ENCODE assay signal across 8 cellular contexts in the genomic region with DNA sequence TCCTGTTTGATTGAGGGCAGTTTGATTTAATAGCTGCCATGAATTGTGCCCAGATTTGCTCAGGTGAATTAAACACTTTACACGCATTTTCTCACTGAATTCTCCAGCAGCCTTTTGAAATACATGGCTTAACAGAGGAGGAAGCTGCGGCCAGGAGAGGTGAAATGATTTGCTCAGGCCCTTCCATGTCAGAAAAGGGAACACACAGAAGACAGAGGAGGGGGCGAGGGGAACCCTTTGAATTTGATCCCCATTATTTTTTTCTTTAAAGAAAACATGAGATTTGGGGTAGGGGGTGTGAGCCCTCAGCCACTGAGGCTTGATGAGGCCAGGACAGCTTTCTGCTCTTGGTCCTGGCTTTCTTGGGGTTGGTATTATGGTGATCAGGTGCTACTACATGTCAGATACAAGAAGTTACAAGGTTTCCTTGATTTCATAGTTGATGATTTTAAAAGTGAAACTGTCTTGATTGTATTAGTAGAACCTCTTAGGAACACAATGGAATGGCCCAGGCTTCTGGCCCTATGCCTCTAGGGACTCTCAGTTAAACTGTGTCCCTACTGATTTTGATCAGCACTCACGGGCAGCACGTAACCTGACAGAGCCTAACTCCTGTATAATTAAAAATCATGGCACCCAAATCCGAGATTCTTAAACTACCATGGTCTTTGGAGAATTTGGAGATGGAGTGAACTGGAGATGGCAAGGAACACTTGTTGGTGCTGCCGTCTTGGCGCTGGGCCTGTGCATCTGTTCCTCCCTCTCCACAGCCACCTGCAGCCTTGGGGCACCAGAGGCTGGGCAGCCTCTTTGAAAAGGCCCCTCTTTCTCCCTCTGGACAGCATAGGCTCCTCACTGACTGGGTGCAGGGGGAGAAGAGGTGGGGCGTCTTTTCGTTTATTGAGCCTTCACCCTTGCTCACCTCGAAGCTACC.
DNase-seq lines count a peak whose midpoint lies in the region; ATAC-seq and TF ChIP-seq lines count a peak whose summit lies in the region.

No MANE protein-coding gene starts in this region.

- POLR2A ChIA-PET in HEK293 (lab: Yijun Ruan, JAX): no interaction called here

- peak; percentile 74 for ATAC-seq in GM18511 (IDR thresholded peaks at IDR 0.05; ENCODE audit: unreplicated experiment)
- no peak for ATAC-seq in GM21529 (IDR thresholded peaks at IDR 0.05; ENCODE audit: unreplicated experiment)
- ATAC-seq in left colon: no peak

- H3K27ac ChIP-seq in HEK293 (ENCODE audit: extremely low read depth, low read depth, low read length): no peak overlapping the region

- DNase-seq in NOMO-1 treated with DMSO at 0.1 percent for 48 hours (lab: John Stamatoyannopoulos, UW; ENCODE audit: unreplicated experiment) (peak; percentile 64), left colon (no peak), NCI-H146 (lab: John Stamatoyannopoulos, UW) (no peak), foreskin melanocyte (no peak)

- no peak overlapping the region for H3K4me3 Mint-ChIP-seq in nephron

- H3K9me3 Mint-ChIP-seq in nephron: no peaks in the 10 kb centered on the region

- CTCF ChIA-PET in HEK293 (lab: Yijun Ruan, JAX): interaction anchor here (0.7 to 1.6 kb wide), 5 partner anchors 9 to 237 kb away, joined by 3 to 4 read pairs (median 3); no protein-coding TSS in a partner anchor

- peak overlapping the region; percentile 34 to 76 (median 71) for H3K27ac Mint-ChIP-seq in nephron

- intact Hi-C loops in left colon (cut with DNase I, micrococcal nuclease): no loop called here

- TF ChIP-seq CTCF in HEK293 (tag by site-specific recombination; IDR thresholded peaks at IDR 0.05): no peak
- no peak for TF ChIP-seq CTCF in nephron (IDR thresholded peaks at IDR 0.05; ENCODE audit: unreplicated experiment in 3 of 3)

- peaks cover 10% of the 10 kb centered on the region for H3K4me1 ChIP-seq in HEK293 (ENCODE audit: control insufficient read depth, insufficient read depth, low read length)

- no peaks in the 10 kb centered on the region for H3K27me3 Mint-ChIP-seq in nephron (ENCODE audit: low read depth)

- peaks cover 12% of the 10 kb centered on the region for H3K36me3 Mint-ChIP-seq in nephron (ENCODE audit: low read depth)

- H3K36me3 ChIP-seq in HEK293 (ENCODE audit: control insufficient read depth in 2 of 2, insufficient read depth in 1 of 2, low read length in 2 of 2): no peaks in the 10 kb centered on the region

- H3K9me3 ChIP-seq in HEK293 (ENCODE audit: control insufficient read depth, insufficient read depth, low read depth, low read length): no peaks in the 10 kb centered on the region; the same call in 1 of the 2 replicates

- no peak overlapping the region for H3K4me3 ChIP-seq in HEK293 (ENCODE audit: low read depth, low read length)

- H3K4me1 Mint-ChIP-seq in nephron: peaks cover 55% of the 10 kb centered on the region

TF ChIP-seq in HEK293, 187 proteins besides CTCF, POLR2A, EP300 and RAD21:
- no peak for TF ChIP-seq ZNF324 (tag by site-specific recombination; IDR thresholded peaks at IDR 0.05)
- TF ChIP-seq SCRT2 (tag by site-specific recombination; IDR thresholded peaks at IDR 0.05): peak; percentile 47; the same call in 1 of the 2 replicates
